19 cellular contexts compared by ENCODE assay signal in genomic region chr16:29784157-29784556, GRCh38. TPM values are rescaled to one million over a fixed set of nuclear protein-coding genes. Genes with fewer than 3 reads are reported as not detected.
A peak's percentile ranks its signal among the peaks of the same experiment; 100 is the strongest.
DNase-seq lines count a peak whose midpoint lies in the region; ATAC-seq and TF ChIP-seq lines count a peak whose summit lies in the region.
"Had no signal": no experiment of that assay in that cellular context is flagged by ENCODE, and none has a peak within 500 bp of the region (broad histone marks: within the 10 kb centered on the region; RNA-seq: fewer than 3 reads in every experiment).

No MANE protein-coding gene starts in this region.

- peak; percentile 68 for DNase-seq in activated naive CD4-positive, alpha-beta T cell treated with anti-CD3 and anti-CD28 coated beads for 36 hours
- DNase-seq in mesothelial cell of epicardium (ENCODE audit: low spot score in 2 of 2, unreplicated experiment in 2 of 2), result no peak
- no peak for DNase-seq in NCI-H1694 treated with DMSO at 0.1 percent for 48 hours (lab: John Stamatoyannopoulos, UW)
- DNase-seq in testis, result no peak
- DNase-seq: activated B cell treated with CpG ODN at 0.5 μM for 24 hours, activated gamma-delta T cell, AML-193, hippocampal formation, IMR-90, left cardiac atrium, tibial artery had no signal

- intact Hi-C loops in activated naive CD4-positive, alpha-beta T cell treated with anti-CD3 and anti-CD28 coated beads for 36 hours (cut with micrococcal nuclease), result loop anchor here (1.0 kb wide), 1 partner anchor 52 kb away; no protein-coding TSS in a partner anchor
- intact Hi-C loops in testis (cut with DNase I; ENCODE audit: low total_unique reads), result no loop called here

- H3K27ac Mint-ChIP-seq in activated naive CD4-positive, alpha-beta T cell treated with anti-CD3 and anti-CD28 coated beads for 36 hours, result no peak overlapping the region
- peak overlapping the region; percentile 95 for H3K27ac Mint-ChIP-seq in mesothelial cell of epicardium

- WGBS in testis, 2 donors, result 88 to 91% methylated on average over 2 of the region's 2 CpGs

- H3K36me3 ChIP-seq in HEK293 (ENCODE audit: control insufficient read depth in 2 of 2, insufficient read depth in 1 of 2, low read length in 2 of 2) (no peaks in the 10 kb centered on the region), testis (ENCODE audit: low read depth, missing control alignments) (no peaks in the 10 kb centered on the region)
- H3K36me3 ChIP-seq: breast epithelium, HAP-1, prostate gland, tibial artery had no signal

- no peak overlapping the region for H3K4me3 Mint-ChIP-seq in activated naive CD4-positive, alpha-beta T cell treated with anti-CD3 and anti-CD28 coated beads for 36 hours
- H3K4me3 Mint-ChIP-seq in mesothelial cell of epicardium, result no peak overlapping the region

- no peaks in the 10 kb centered on the region for H3K9me3 Mint-ChIP-seq in activated naive CD4-positive, alpha-beta T cell treated with anti-CD3 and anti-CD28 coated beads for 36 hours
- H3K9me3 Mint-ChIP-seq in mesothelial cell of epicardium, result no peaks in the 10 kb centered on the region
- H3K9me3 Mint-ChIP-seq: activated B cell treated with CpG ODN at 0.5 μM for 24 hours had no signal

- H3K4me1 ChIP-seq in HEK293 (ENCODE audit: control insufficient read depth, insufficient read depth, low read length) (peaks cover 4% of the 10 kb centered on the region; the same call in 1 of the 2 replicates), testis (no peaks in the 10 kb centered on the region)
- H3K4me1 ChIP-seq: breast epithelium, HAP-1, prostate gland had no signal

- peaks cover 21% of the 10 kb centered on the region for H3K4me1 Mint-ChIP-seq in activated naive CD4-positive, alpha-beta T cell treated with anti-CD3 and anti-CD28 coated beads for 36 hours (ENCODE audit: low read depth)
- peaks cover 53% of the 10 kb centered on the region for H3K4me1 Mint-ChIP-seq in mesothelial cell of epicardium

- H3K27me3 Mint-ChIP-seq in activated naive CD4-positive, alpha-beta T cell treated with anti-CD3 and anti-CD28 coated beads for 36 hours (ENCODE audit: low read depth), result no peaks in the 10 kb centered on the region
- no peaks in the 10 kb centered on the region for H3K27me3 Mint-ChIP-seq in mesothelial cell of epicardium (ENCODE audit: low read depth)
- H3K27me3 Mint-ChIP-seq: activated B cell treated with CpG ODN at 0.5 μM for 24 hours had no signal

- H3K27ac ChIP-seq in 22Rv1, result peak overlapping the region; percentile 37; the same call in 1 of the 2 replicates
- no peak overlapping the region for H3K27ac ChIP-seq in HEK293 (ENCODE audit: extremely low read depth, low read depth, low read length)
- H3K27ac ChIP-seq in testis, result no peak overlapping the region
- H3K27ac ChIP-seq: breast epithelium, prostate gland had no signal

- no peaks in the 10 kb centered on the region for H3K27me3 ChIP-seq in testis
- H3K27me3 ChIP-seq: breast epithelium had no signal

- no peak for ATAC-seq in HG02678 (IDR thresholded peaks at IDR 0.05; ENCODE audit: unreplicated experiment)
- no peak for ATAC-seq in GM19324 (IDR thresholded peaks at IDR 0.05; ENCODE audit: low FRiP score, unreplicated experiment)

- H3K4me3 ChIP-seq in HEK293 (ENCODE audit: low read depth, low read length) (no peak overlapping the region), testis (no peak overlapping the region)
- H3K4me3 ChIP-seq: HAP-1, prostate gland had no signal

- no peaks in the 10 kb centered on the region for H3K9me3 ChIP-seq in HEK293 (ENCODE audit: control insufficient read depth, insufficient read depth, low read depth, low read length)
- no peaks in the 10 kb centered on the region for H3K9me3 ChIP-seq in testis
- H3K9me3 ChIP-seq: breast epithelium, HAP-1, prostate gland, tibial artery had no signal

- CTCF ChIA-PET in HEK293 (lab: Yijun Ruan, JAX), result no interaction called here
- CTCF ChIA-PET in activated naive CD4-positive, alpha-beta T cell treated with anti-CD3 and anti-CD28 coated beads for 36 hours (lab: Charles Lee), result interaction anchor here (0.6 to 2.8 kb wide), 17 partner anchors 16 to 104 kb away, joined by 3 to 17 read pairs (median 5); partner anchors contain the start of genes C16orf54 and MVP

- H3K36me3 Mint-ChIP-seq in activated naive CD4-positive, alpha-beta T cell treated with anti-CD3 and anti-CD28 coated beads for 36 hours (ENCODE audit: low read depth), result no peaks in the 10 kb centered on the region
- no peaks in the 10 kb centered on the region for H3K36me3 Mint-ChIP-seq in mesothelial cell of epicardium

- POLR2A ChIA-PET in HEK293 (lab: Yijun Ruan, JAX), result no interaction called here

- TF ChIP-seq CTCF in 22Rv1 (IDR thresholded peaks at IDR 0.05) (no peak), HEK293 (tag by site-specific recombination; IDR thresholded peaks at IDR 0.05) (no peak), mesothelial cell of epicardium (IDR thresholded peaks at IDR 0.05; ENCODE audit: unreplicated experiment) (no peak), testis (IDR thresholded peaks at IDR 0.05) (no peak)

- TF ChIP-seq POLR2A in testis (IDR thresholded peaks at IDR 0.05), result no peak

TF ChIP-seq in HEK293, 187 proteins besides CTCF, POLR2A, EP300 and RAD21:
- TF ChIP-seq PRDM1 (tag by site-specific recombination; IDR thresholded peaks at IDR 0.05) (0 out of 2 replicates have a peak, but pooled peaks have one; percentile 14), ZNF600 (tag by site-specific recombination; IDR thresholded peaks at IDR 0.05) (peak; percentile 47; the same call in 1 of the 2 replicates), TCF7L2 (IDR thresholded peaks at IDR 0.05; ENCODE audit: borderline replicate concordance, low read depth, low read length) (no peak)

RNA-seq across cellular contexts. Expression of gene ZG16, which starts 6.1 kb away (rescaled TPM):
- not detected for total RNA-seq in activated naive CD4-positive, alpha-beta T cell treated with anti-CD3 and anti-CD28 coated beads for 36 hours
- total RNA-seq in mesothelial cell of epicardium, result 0.11 to 0.20 TPM (median 0.20 TPM) in 3 replicates
- under 1 TPM in 1 of 2 donors, not detected in 1; 0.12 TPM for total RNA-seq in testis
- polyA plus RNA-seq in testis (ENCODE audit: insufficient read depth, low read depth, low replicate concordance), result not detected
- total RNA-seq: activated B cell treated with CpG ODN at 0.5 μM for 24 hours, fibroblast of lung, IMR-90, left cardiac atrium, prostate gland had no signal
- polyA plus RNA-seq: fibroblast of lung, IMR-90 had no signal

RNA-seq across cellular contexts. Expression of gene KIF22, which starts 6.4 kb away (rescaled TPM):
- 100 to 1,000 TPM; 201 to 209 TPM for total RNA-seq in activated naive CD4-positive, alpha-beta T cell treated with anti-CD3 and anti-CD28 coated beads for 36 hours
- total RNA-seq in mesothelial cell of epicardium (72.6 to 78.3 TPM (median 76.9 TPM) in 3 replicates), testis (10 to 100 TPM; 79.8 to 85.1 TPM)
- 69.6 TPM for polyA plus RNA-seq in testis (ENCODE audit: insufficient read depth, low read depth, low replicate concordance)

RNA-seq across cellular contexts. Expression of gene MAZ, which starts 22.2 kb away (rescaled TPM):
- 100 to 1,000 TPM; 290 to 330 TPM for total RNA-seq in activated naive CD4-positive, alpha-beta T cell treated with anti-CD3 and anti-CD28 coated beads for 36 hours
- total RNA-seq in mesothelial cell of epicardium, result 345 to 360 TPM (median 349 TPM) in 3 replicates
- 100 to 1,000 TPM; 173 to 186 TPM for total RNA-seq in testis
- polyA plus RNA-seq in testis (ENCODE audit: insufficient read depth, low read depth, low replicate concordance), result 217 TPM

RNA-seq across cellular contexts. Expression of gene PRRT2, which starts 27.8 kb away (rescaled TPM):
- total RNA-seq in activated naive CD4-positive, alpha-beta T cell treated with anti-CD3 and anti-CD28 coated beads for 36 hours, result under 1 TPM; 0.83 to 0.94 TPM
- 24.6 to 25.5 TPM (median 24.7 TPM) in 3 replicates for total RNA-seq in mesothelial cell of epicardium
- 10 to 100 TPM; 13.3 to 18.0 TPM for total RNA-seq in testis
- 8.0 TPM for polyA plus RNA-seq in testis (ENCODE audit: insufficient read depth, low read depth, low replicate concordance)

RNA-seq across cellular contexts. Expression of gene PAGR1, which starts 31.8 kb away (rescaled TPM):
- 10 to 100 TPM; 16.9 to 19.3 TPM for total RNA-seq in activated naive CD4-positive, alpha-beta T cell treated with anti-CD3 and anti-CD28 coated beads for 36 hours
- total RNA-seq in mesothelial cell of epicardium (42.3 to 43.8 TPM (median 43.2 TPM) in 3 replicates), testis (10 to 100 TPM; 53.0 to 68.4 TPM)
- polyA plus RNA-seq in testis (ENCODE audit: insufficient read depth, low read depth, low replicate concordance), result 36.1 TPM
